ENCODE assay signal across 1 cellular context in genomic region chr9:124617477-124618141, GRCh38.
A peak's percentile ranks its signal among the peaks of the same experiment; 100 is the strongest.
TF ChIP-seq lines count a peak whose summit lies in the region.

No MANE protein-coding gene starts in this region.

TF ChIP-seq in K562, 482 proteins besides CTCF, POLR2A, EP300 and RAD21 (continued from another document):
- peak; percentile 47 for TF ChIP-seq CTCFL (IDR thresholded peaks at IDR 0.05; ENCODE audit: borderline replicate concordance, insufficient read depth, low read depth, low read length, poor library complexity, severe bottlenecking)
- TF ChIP-seq MYC (IDR thresholded peaks at IDR 0.05; ENCODE audit: low read depth, low read length), result 0 out of 2 replicates have a peak, but pooled peaks have one; percentile 25
- TF ChIP-seq MYC (CRISPR knock-in tag; IDR thresholded peaks at IDR 0.05; ENCODE audit: borderline replicate concordance, low read depth), result no peak
- no peak for TF ChIP-seq CHD4 (IDR thresholded peaks at IDR 0.05; ENCODE audit: insufficient read depth, insufficient replicate concordance, low read depth, low read length, poor library complexity, severe bottlenecking)
- peak; percentile 93 for TF ChIP-seq SMC3 (conservative IDR thresholded peaks at IDR 0.05; ENCODE audit: insufficient read depth, low read depth, low read length)
- peak; percentile 51; the same call in 1 of the 2 replicates for TF ChIP-seq XRCC5 (IDR thresholded peaks at IDR 0.05; ENCODE audit: low read depth, low read length)
- TF ChIP-seq, protein P1, sequence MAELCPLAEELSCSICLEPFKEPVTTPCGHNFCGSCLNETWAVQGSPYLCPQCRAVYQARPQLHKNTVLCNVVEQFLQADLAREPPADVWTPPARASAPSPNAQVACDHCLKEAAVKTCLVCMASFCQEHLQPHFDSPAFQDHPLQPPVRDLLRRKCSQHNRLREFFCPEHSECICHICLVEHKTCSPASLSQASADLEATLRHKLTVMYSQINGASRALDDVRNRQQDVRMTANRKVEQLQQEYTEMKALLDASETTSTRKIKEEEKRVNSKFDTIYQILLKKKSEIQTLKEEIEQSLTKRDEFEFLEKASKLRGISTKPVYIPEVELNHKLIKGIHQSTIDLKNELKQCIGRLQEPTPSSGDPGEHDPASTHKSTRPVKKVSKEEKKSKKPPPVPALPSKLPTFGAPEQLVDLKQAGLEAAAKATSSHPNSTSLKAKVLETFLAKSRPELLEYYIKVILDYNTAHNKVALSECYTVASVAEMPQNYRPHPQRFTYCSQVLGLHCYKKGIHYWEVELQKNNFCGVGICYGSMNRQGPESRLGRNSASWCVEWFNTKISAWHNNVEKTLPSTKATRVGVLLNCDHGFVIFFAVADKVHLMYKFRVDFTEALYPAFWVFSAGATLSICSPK (IDR thresholded peaks at IDR 0.05; ENCODE audit: borderline replicate concordance), result no peak
- no peak for TF ChIP-seq ZNF174 (CRISPR knock-in tag; IDR thresholded peaks at IDR 0.05)
- peak; percentile 43; the same call in 1 of the 2 replicates for TF ChIP-seq HMBOX1 (IDR thresholded peaks at IDR 0.05)
- TF ChIP-seq DDX20 (tag; IDR thresholded peaks at IDR 0.05; ENCODE audit: low read depth), result no peak
- no peak for TF ChIP-seq NFXL1 (CRISPR knock-in tag; IDR thresholded peaks at IDR 0.05)
- TF ChIP-seq, protein P2, sequence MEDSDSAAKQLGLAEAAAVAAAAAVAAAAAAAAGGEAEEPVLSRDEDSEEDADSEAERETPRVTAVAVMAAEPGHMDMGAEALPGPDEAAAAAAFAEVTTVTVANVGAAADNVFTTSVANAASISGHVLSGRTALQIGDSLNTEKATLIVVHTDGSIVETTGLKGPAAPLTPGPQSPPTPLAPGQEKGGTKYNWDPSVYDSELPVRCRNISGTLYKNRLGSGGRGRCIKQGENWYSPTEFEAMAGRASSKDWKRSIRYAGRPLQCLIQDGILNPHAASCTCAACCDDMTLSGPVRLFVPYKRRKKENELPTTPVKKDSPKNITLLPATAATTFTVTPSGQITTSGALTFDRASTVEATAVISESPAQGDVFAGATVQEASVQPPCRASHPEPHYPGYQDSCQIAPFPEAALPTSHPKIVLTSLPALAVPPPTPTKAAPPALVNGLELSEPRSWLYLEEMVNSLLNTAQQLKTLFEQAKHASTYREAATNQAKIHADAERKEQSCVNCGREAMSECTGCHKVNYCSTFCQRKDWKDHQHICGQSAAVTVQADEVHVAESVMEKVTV (CRISPR knock-in tag; IDR thresholded peaks at IDR 0.05), result peak; percentile 87
- TF ChIP-seq SMARCA5 (IDR thresholded peaks at IDR 0.05), result no peak
- no peak for TF ChIP-seq HINFP (tag; conservative IDR thresholded peaks at IDR 0.05; ENCODE audit: low read depth)
- peak; percentile 49 for TF ChIP-seq JUND (IDR thresholded peaks at IDR 0.05; ENCODE audit: borderline replicate concordance, low read depth, low read length)
- no peak for TF ChIP-seq JUND (tag; IDR thresholded peaks at IDR 0.05; ENCODE audit: borderline replicate concordance, low read depth, low read length)
- no peak for TF ChIP-seq ZNF75A (CRISPR knock-in tag; IDR thresholded peaks at IDR 0.05)
- no peak for TF ChIP-seq NFYB (IDR thresholded peaks at IDR 0.05; ENCODE audit: extremely low read depth, insufficient read length)
- TF ChIP-seq MAZ (CRISPR knock-in tag; conservative IDR thresholded peaks at IDR 0.05 in 1 of 2, IDR thresholded peaks at IDR 0.05 in 1 of 2), result 0 out of 4 replicates have a peak, but pooled peaks of 1 of the 2 experiments have one; percentile 21
- TF ChIP-seq, protein P3, sequence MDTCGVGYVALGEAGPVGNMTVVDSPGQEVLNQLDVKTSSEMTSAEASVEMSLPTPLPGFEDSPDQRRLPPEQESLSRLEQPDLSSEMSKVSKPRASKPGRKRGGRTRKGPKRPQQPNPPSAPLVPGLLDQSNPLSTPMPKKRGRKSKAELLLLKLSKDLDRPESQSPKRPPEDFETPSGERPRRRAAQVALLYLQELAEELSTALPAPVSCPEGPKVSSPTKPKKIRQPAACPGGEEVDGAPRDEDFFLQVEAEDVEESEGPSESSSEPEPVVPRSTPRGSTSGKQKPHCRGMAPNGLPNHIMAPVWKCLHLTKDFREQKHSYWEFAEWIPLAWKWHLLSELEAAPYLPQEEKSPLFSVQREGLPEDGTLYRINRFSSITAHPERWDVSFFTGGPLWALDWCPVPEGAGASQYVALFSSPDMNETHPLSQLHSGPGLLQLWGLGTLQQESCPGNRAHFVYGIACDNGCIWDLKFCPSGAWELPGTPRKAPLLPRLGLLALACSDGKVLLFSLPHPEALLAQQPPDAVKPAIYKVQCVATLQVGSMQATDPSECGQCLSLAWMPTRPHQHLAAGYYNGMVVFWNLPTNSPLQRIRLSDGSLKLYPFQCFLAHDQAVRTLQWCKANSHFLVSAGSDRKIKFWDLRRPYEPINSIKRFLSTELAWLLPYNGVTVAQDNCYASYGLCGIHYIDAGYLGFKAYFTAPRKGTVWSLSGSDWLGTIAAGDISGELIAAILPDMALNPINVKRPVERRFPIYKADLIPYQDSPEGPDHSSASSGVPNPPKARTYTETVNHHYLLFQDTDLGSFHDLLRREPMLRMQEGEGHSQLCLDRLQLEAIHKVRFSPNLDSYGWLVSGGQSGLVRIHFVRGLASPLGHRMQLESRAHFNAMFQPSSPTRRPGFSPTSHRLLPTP (IDR thresholded peaks at IDR 0.05; ENCODE audit: borderline replicate concordance, extremely low read depth, insufficient read length), result no peak
- peak in 2 of 3 experiments; percentile 40 to 41 for TF ChIP-seq YY1 (IDR thresholded peaks at IDR 0.05; ENCODE audit: borderline replicate concordance in 1 of 3, control insufficient read depth in 1 of 3, extremely low read depth in 1 of 3, insufficient read depth in 3 of 3, insufficient read length in 1 of 3, insufficient replicate concordance in 2 of 3, low read depth in 1 of 3, low read length in 2 of 3)
- TF ChIP-seq PRDM10 (IDR thresholded peaks at IDR 0.05; ENCODE audit: partially characterized antibody), result peak; percentile 56
- peak; percentile 49; the same call in 1 of the 2 replicates for TF ChIP-seq RB1 (IDR thresholded peaks at IDR 0.05; ENCODE audit: low read depth)
- no peak for TF ChIP-seq KDM2B (CRISPR knock-in tag; IDR thresholded peaks at IDR 0.05)
- no peak for TF ChIP-seq U2AF2 (optimal IDR thresholded peaks at IDR 0.05; ENCODE audit: low read depth, low read length)
- TF ChIP-seq ZNF384 (IDR thresholded peaks at IDR 0.05; ENCODE audit: low read depth, low read length), result no peak
- TF ChIP-seq, protein P4, sequence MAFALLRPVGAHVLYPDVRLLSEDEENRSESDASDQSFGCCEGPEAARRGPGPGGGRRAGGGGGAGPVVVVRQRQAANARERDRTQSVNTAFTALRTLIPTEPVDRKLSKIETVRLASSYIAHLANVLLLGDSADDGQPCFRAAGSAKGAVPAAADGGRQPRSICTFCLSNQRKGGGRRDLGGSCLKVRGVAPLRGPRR (CRISPR knock-in tag; IDR thresholded peaks at IDR 0.05), result no peak
- TF ChIP-seq MIER1 (IDR thresholded peaks at IDR 0.05; ENCODE audit: low read depth), result no peak
- peak in 1 of 2 experiments; percentile 46; a peak in 1 of 4 replicates for TF ChIP-seq RCOR1 (IDR thresholded peaks at IDR 0.05; ENCODE audit: borderline replicate concordance in 1 of 2, low read depth in 2 of 2, low read length in 2 of 2)
- no peak for TF ChIP-seq CBFA2T3 (IDR thresholded peaks at IDR 0.05)
- TF ChIP-seq STAG1 (CRISPR knock-in tag; IDR thresholded peaks at IDR 0.05; ENCODE audit: borderline replicate concordance), result peak; percentile 32; the same call in 1 of the 2 replicates
- no peak for TF ChIP-seq ZEB2 (IDR thresholded peaks at IDR 0.05)
- no peak for TF ChIP-seq E2F5 (CRISPR knock-in tag; IDR thresholded peaks at IDR 0.05)
